Comparison of ENCODE assay signal across 25 cellular contexts in genomic region chr3:9820543-9820942, GRCh38.
"Had no signal": no experiment of that assay in that cellular context is flagged by ENCODE, and none has a peak within 500 bp of the region (broad histone marks: within the 10 kb centered on the region; RNA-seq: fewer than 3 reads in every experiment).

No MANE protein-coding gene starts in this region.

- H3K9me3 Mint-ChIP-seq: activated CD4-positive, alpha-beta memory T cell treated with anti-CD3 and anti-CD28 coated beads, Interleukin-2, amount 10 ng/mL, durations not matched to agents 7 days and 5 days; activated naive CD4-positive, alpha-beta T cell treated with anti-CD3 and anti-CD28 coated beads, Interleukin-2, amount 10 ng/mL, durations not matched to agents 7 days and 5 days; activated naive CD8-positive, alpha-beta T cell treated with anti-CD3 and anti-CD28 coated beads for 36 hours; activated T-cell treated with anti-CD3 and anti-CD28 coated beads, Interleukin-2, amount 50 U/mL, for 72 hours; activated T-helper 2 cell treated with anti-CD3 and anti-CD28 coated beads, Interferon-gamma antibody, Interleukin-2, Interleukin-4, amounts not matched to agents 10 μg/mL and 5 μg/mL and 100 μg/mL, durations not matched to agents 14 hours and 24 hours and 36 hours had no signal

- H3K4me1 ChIP-seq: Peyer's patch, SJSA1 had no signal

- H3K27ac ChIP-seq: Peyer's patch, RWPE1, SJSA1, VCaP had no signal

- DNase-seq: activated CD4-positive, alpha-beta memory T cell treated with anti-CD3 and anti-CD28 coated beads, Interleukin-2, amount 10 ng/mL, durations not matched to agents 7 days and 5 days; activated CD4-positive, alpha-beta T cell treated with anti-CD3 and anti-CD28 coated beads for 36 hours; activated CD4-positive, alpha-beta T cell treated with anti-CD3 and anti-CD28 coated beads, Interleukin-2, amount 50 U/mL, for 1 hour; activated gamma-delta T cell treated with Interleukin-2 at 50 U/mL for 16 hours; activated naive CD4-positive, alpha-beta T cell treated with anti-CD3 and anti-CD28 coated beads, Interleukin-2, amount 10 ng/mL, durations not matched to agents 7 days and 5 days; activated naive CD8-positive, alpha-beta T cell treated with anti-CD3 and anti-CD28 coated beads for 36 hours; activated T-cell treated with anti-CD3 and anti-CD28 coated beads for 4 hours; activated T-cell treated with anti-CD3 and anti-CD28 coated beads, Interleukin-2, amount 50 U/mL, for 72 hours; anterior cingulate cortex; caudate nucleus; Karpas-422; MM.1S; NCI-H1105; NCI-H1436 treated with DMSO at 0.1 percent for 48 hours; NCI-H187; NCI-H2081 treated with DMSO at 0.1 percent for 48 hours; NCI-H446; SHP77; T-helper 2 cell; T1000 had no signal

- H3K36me3 ChIP-seq: Peyer's patch, SJSA1 had no signal

- H3K9me3 ChIP-seq: Peyer's patch, SJSA1 had no signal

- H3K4me1 Mint-ChIP-seq: activated CD4-positive, alpha-beta memory T cell treated with anti-CD3 and anti-CD28 coated beads, Interleukin-2, amount 10 ng/mL, durations not matched to agents 7 days and 5 days; activated CD4-positive, alpha-beta T cell treated with anti-CD3 and anti-CD28 coated beads for 36 hours; activated naive CD4-positive, alpha-beta T cell treated with anti-CD3 and anti-CD28 coated beads, Interleukin-2, amount 10 ng/mL, durations not matched to agents 7 days and 5 days; activated naive CD8-positive, alpha-beta T cell treated with anti-CD3 and anti-CD28 coated beads for 36 hours had no signal

- H3K4me3 Mint-ChIP-seq: activated CD4-positive, alpha-beta memory T cell treated with anti-CD3 and anti-CD28 coated beads, Interleukin-2, amount 10 ng/mL, durations not matched to agents 7 days and 5 days; activated CD4-positive, alpha-beta T cell treated with anti-CD3 and anti-CD28 coated beads for 36 hours; activated naive CD4-positive, alpha-beta T cell treated with anti-CD3 and anti-CD28 coated beads, Interleukin-2, amount 10 ng/mL, durations not matched to agents 7 days and 5 days; activated naive CD8-positive, alpha-beta T cell treated with anti-CD3 and anti-CD28 coated beads for 36 hours; activated T-cell treated with anti-CD3 and anti-CD28 coated beads, Interleukin-2, amount 50 U/mL, for 72 hours had no signal

- H3K27me3 Mint-ChIP-seq: activated CD4-positive, alpha-beta memory T cell treated with anti-CD3 and anti-CD28 coated beads, Interleukin-2, amount 10 ng/mL, durations not matched to agents 7 days and 5 days; activated CD4-positive, alpha-beta T cell treated with anti-CD3 and anti-CD28 coated beads for 36 hours; activated naive CD4-positive, alpha-beta T cell treated with anti-CD3 and anti-CD28 coated beads, Interleukin-2, amount 10 ng/mL, durations not matched to agents 7 days and 5 days; activated naive CD8-positive, alpha-beta T cell treated with anti-CD3 and anti-CD28 coated beads for 36 hours had no signal

- H3K4me3 ChIP-seq: Peyer's patch, SJSA1 had no signal

- H3K27ac Mint-ChIP-seq: activated CD4-positive, alpha-beta memory T cell treated with anti-CD3 and anti-CD28 coated beads, Interleukin-2, amount 10 ng/mL, durations not matched to agents 7 days and 5 days; activated CD4-positive, alpha-beta T cell treated with anti-CD3 and anti-CD28 coated beads for 36 hours; activated naive CD4-positive, alpha-beta T cell treated with anti-CD3 and anti-CD28 coated beads, Interleukin-2, amount 10 ng/mL, durations not matched to agents 7 days and 5 days; activated naive CD8-positive, alpha-beta T cell treated with anti-CD3 and anti-CD28 coated beads for 36 hours; activated T-helper 2 cell treated with anti-CD3 and anti-CD28 coated beads, Interferon-gamma antibody, Interleukin-2, Interleukin-4, amounts not matched to agents 10 μg/mL and 5 μg/mL and 100 μg/mL, durations not matched to agents 14 hours and 24 hours and 36 hours had no signal

- H3K27me3 ChIP-seq: Peyer's patch, SJSA1 had no signal
